In genomic region chr20:38658879-38659612, GRCh38 we compare ENCODE assay signal across 8 cellular contexts. TPM values are rescaled to one million over a fixed set of nuclear protein-coding genes. Genes with fewer than 3 reads are reported as not detected.
DNase-seq lines count a peak whose midpoint lies in the region; ATAC-seq lines count a peak whose summit lies in the region.

No MANE protein-coding gene starts in this region.

- no peak overlapping the region for H3K27ac ChIP-seq in mesenchymal stem cell (ENCODE audit: low read length, poor library complexity, severe bottlenecking)

- no peak overlapping the region for H4K91ac ChIP-seq in mesenchymal stem cell (ENCODE audit: low read length)

- no peak overlapping the region for H2AK5ac ChIP-seq in mesenchymal stem cell (ENCODE audit: low read length, severe bottlenecking)

- H3K4ac ChIP-seq in mesenchymal stem cell (ENCODE audit: low read depth in 1 of 2, low read length in 2 of 2), result no peak overlapping the region

- H3K9ac ChIP-seq in mesenchymal stem cell (ENCODE audit: low read length), result no peak overlapping the region

- peaks cover 50 to 57% of the 10 kb centered on the region in 2 experiments for H3K27me3 ChIP-seq in mesenchymal stem cell (ENCODE audit: control insufficient read depth in 1 of 2, insufficient read depth in 1 of 2, low read length in 2 of 2)

- WGBS in mesenchymal stem cell, result 24% methylated on average over 10 of the region's 10 CpGs

- H3K4me1 ChIP-seq in mesenchymal stem cell (ENCODE audit: control insufficient read depth, insufficient read depth, low read depth, low read length), result peaks cover 2% of the 10 kb centered on the region

- no peak overlapping the region for H3K4me3 ChIP-seq in mesenchymal stem cell (ENCODE audit: insufficient read depth in 1 of 2, low read depth in 1 of 2, low read length in 2 of 2)

- no peak overlapping the region for H3K23ac ChIP-seq in mesenchymal stem cell (ENCODE audit: low read length in 2 of 2)

- no peak overlapping the region for H4K8ac ChIP-seq in mesenchymal stem cell (ENCODE audit: low read length)

- H2BK5ac ChIP-seq in mesenchymal stem cell (ENCODE audit: low read depth, low read length, poor library complexity, severe bottlenecking), result no peak overlapping the region

- no peak overlapping the region for H2BK15ac ChIP-seq in mesenchymal stem cell (ENCODE audit: low read depth, poor library complexity, severe bottlenecking)

- H2BK120ac ChIP-seq in mesenchymal stem cell (ENCODE audit: low read depth, low read length), result no peak overlapping the region

- ATAC-seq in HG02610 (IDR thresholded peaks at IDR 0.05; ENCODE audit: unreplicated experiment), result no peak
- no peak for ATAC-seq in GM21717 (IDR thresholded peaks at IDR 0.05; ENCODE audit: unreplicated experiment)

- H3K18ac ChIP-seq in mesenchymal stem cell (ENCODE audit: low read depth in 1 of 2, low read length in 2 of 2), result no peak overlapping the region

- DNase-seq in EL (peak; percentile 23), HT-29 (ENCODE audit: low spot score) (peak; percentile 71), T follicular helper cell (ENCODE audit: low read depth) (peak; percentile 5), cerebellum (ENCODE audit: low spot score) (peak; percentile 51), mesenchymal stem cell (peak; percentile 16), NCI-H446 treated with DMSO at 0.1 percent for 48 hours (lab: John Stamatoyannopoulos, UW) (no peak)

- no peaks in the 10 kb centered on the region for H3K79me1 ChIP-seq in mesenchymal stem cell (replicated peaks; ENCODE audit: low read length, poor library complexity, severe bottlenecking)

- no peak overlapping the region for H3K4me2 ChIP-seq in mesenchymal stem cell (ENCODE audit: low read length, poor library complexity, severe bottlenecking)

- H3K9me3 ChIP-seq in mesenchymal stem cell (ENCODE audit: control insufficient read depth, low read length), result no peaks in the 10 kb centered on the region

- H2BK12ac ChIP-seq in mesenchymal stem cell (ENCODE audit: low read length in 2 of 2), result no peak overlapping the region

- no peak overlapping the region for H2AFZ ChIP-seq in mesenchymal stem cell (ENCODE audit: low read depth, low read length)

- H3K14ac ChIP-seq in mesenchymal stem cell (ENCODE audit: low read length in 2 of 2), result no peak overlapping the region

- H3K36me3 ChIP-seq in mesenchymal stem cell (ENCODE audit: control insufficient read depth in 1 of 2, insufficient read depth in 2 of 2, low read depth in 1 of 2, low read length in 2 of 2), result no peaks in the 10 kb centered on the region

RNA-seq across cellular contexts. Expression of gene ARHGAP40, which starts 57.4 kb away (rescaled TPM):
- 0.05 TPM in 1 of 2 replicates, not detected in the other for total RNA-seq in HT-29 (2014; rRNA removed; shearing (Covaris generic))
- not detected for total RNA-seq in cerebellum
- polyA plus RNA-seq in mesenchymal stem cell (2013, experiment 1 of 2), result not detected
- not detected for polyA plus RNA-seq in mesenchymal stem cell (2013, experiment 2 of 2)
